ENCODE assay signal across 8 cellular contexts in the genomic region with DNA sequence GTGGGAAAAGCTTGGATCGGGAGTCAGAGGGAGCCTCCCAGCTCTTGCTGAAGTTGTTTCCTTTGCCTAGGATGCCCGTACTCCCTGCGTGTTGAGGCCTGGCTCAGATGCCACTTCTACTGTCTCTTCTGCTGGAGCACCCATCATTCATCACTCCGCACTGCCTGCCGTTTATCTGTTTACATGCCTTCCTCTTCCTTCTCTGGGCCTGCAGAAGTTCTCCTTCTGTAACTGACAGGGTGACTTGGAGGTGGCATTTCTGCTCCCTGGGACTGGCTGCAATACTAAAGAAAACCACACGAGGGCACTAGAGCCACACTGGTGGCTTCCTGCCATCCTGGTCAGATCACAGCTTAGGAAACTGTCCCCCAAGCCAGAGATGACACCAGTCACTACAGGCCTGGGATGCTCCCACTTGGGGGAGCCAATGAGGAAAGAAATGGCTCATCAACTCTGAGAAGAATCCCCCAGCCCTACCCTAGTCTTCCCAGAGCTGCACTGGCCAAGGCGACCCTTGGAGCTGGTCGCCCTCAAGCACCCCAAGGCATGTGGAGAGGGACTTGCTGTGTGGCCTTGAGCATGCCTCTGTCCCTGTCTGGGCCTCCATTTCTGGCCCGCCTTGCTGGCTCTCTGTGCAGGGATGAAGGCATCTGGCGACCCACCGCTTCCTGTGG.
DNase-seq lines count a peak whose midpoint lies in the region; ATAC-seq lines count a peak whose summit lies in the region.

No MANE protein-coding gene starts in this region.

- DNase-seq in AG08395 (ENCODE audit: low spot score) (peak; percentile 90), NCI-H748 (lab: John Stamatoyannopoulos, UW; ENCODE audit: unreplicated experiment) (peak; percentile 76), memory B cell (ENCODE audit: low spot score in 2 of 2) (peak; percentile 89 to 92)
- DNase-seq in activated CD4-positive, alpha-beta T cell treated with anti-CD3 and anti-CD28 coated beads, Interleukin-2, amount 50 U/mL, for 24 hours (ENCODE audit: low read depth in 1 of 2, low spot score in 1 of 2), result peak; percentile 70 to 71
- peak; percentile 57 for DNase-seq in effector CD8-positive, alpha-beta T cell (lab: John Stamatoyannopoulos, UW)
- peak; percentile 42 to 52 for DNase-seq in stimulated activated CD8-positive, alpha-beta memory T cell treated with anti-CD3 and anti-CD28 coated beads, Interleukin-15, amount 100 ng/mL, for 48 hours (ENCODE audit: low read depth in 2 of 2)

- no peaks in the 10 kb centered on the region for H3K36me3 Mint-ChIP-seq in memory B cell

- no peaks in the 10 kb centered on the region for H3K9me3 Mint-ChIP-seq in memory B cell

- ATAC-seq in GM18868 (IDR thresholded peaks at IDR 0.05; ENCODE audit: unreplicated experiment) (peak; percentile 81), HG03439 (IDR thresholded peaks at IDR 0.05; ENCODE audit: unreplicated experiment) (peak; percentile 65), memory B cell (ENCODE audit: low read depth) (peak; percentile 94)

- no peaks in the 10 kb centered on the region for H3K27me3 Mint-ChIP-seq in memory B cell

- no peak overlapping the region for H3K27ac Mint-ChIP-seq in memory B cell

- H3K4me3 Mint-ChIP-seq in memory B cell, result no peak overlapping the region

- H3K4me1 Mint-ChIP-seq in memory B cell, result peaks cover 5% of the 10 kb centered on the region

Comparison
In these comparisons a context has a peak if more than half of its experiments do, and no peak if none do; other contexts are left out.
1. Peak in every context shown above with its lines: DNase-seq and ATAC-seq.